11 cellular contexts compared by ENCODE assay signal in the genomic region with DNA sequence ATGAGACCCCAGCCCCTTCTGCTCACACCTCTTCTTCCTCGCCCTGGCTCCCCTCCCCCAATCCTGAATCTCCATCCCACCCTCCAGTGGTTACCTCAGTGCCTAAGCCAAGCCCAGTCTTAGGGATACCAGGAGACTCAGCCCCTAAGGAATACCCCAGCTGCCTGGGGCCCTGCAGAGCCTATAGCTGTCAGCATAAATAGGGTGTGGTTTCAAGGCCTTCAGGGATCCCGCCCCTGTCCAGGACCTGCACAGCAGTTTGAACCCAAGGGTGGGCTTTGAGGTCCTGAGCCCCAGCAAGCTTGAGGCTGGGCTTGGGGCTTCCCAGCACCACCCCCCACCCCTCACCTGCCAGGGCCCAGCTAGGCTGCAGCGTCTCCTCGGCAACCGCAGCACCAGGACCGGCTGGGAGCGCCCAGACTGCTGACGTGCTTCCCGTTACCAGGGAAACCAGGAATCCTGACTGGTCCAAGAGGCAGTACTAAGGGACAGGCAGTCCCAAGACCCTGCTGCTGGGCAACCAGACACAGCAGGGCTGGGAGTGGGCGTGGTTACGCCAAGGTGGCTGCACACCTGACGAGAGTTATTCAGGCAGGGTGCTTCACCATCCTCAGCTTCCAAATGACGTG. TPM values are rescaled to one million over a fixed set of nuclear protein-coding genes. Genes with fewer than 3 reads are reported as not detected.
A peak's percentile ranks its signal among the peaks of the same experiment; 100 is the strongest.
DNase-seq lines count a peak whose midpoint lies in the region; ATAC-seq and TF ChIP-seq lines count a peak whose summit lies in the region.
"Had no signal": no experiment of that assay in that cellular context is flagged by ENCODE, and none has a peak within 500 bp of the region (broad histone marks: within the 10 kb centered on the region; RNA-seq: fewer than 3 reads in every experiment).

No MANE protein-coding gene starts in this region.

- no peak for TF ChIP-seq CTCF in GM23338 (conservative IDR thresholded peaks at IDR 0.05; ENCODE audit: low read depth in 2 of 2)
- TF ChIP-seq CTCF in progenitor cell of endocrine pancreas (IDR thresholded peaks at IDR 0.05; ENCODE audit: unreplicated experiment): no peak
- TF ChIP-seq CTCF in left ventricle myocardium inferior (IDR thresholded peaks at IDR 0.05; ENCODE audit: borderline replicate concordance): no peak

- DNase-seq in GM23338 (ENCODE audit: low spot score) (peak; percentile 97), T-cell (peak in 1 of 34 experiments; percentile 23), hippocampal formation (lab: John Stamatoyannopoulos, UW) (peak; percentile 39 to 42), posterior vena cava (ENCODE audit: low spot score) (peak; percentile 77), AML-193 (lab: John Stamatoyannopoulos, UW) (no peak), progenitor cell of endocrine pancreas (ENCODE audit: low spot score, unreplicated experiment) (no peak), SIG-M5 (lab: John Stamatoyannopoulos, UW) (no peak), left ventricle myocardium inferior (no peak)
- DNase-seq: amniotic stem cell; NCI-H1048; stimulated activated CD4-positive, alpha-beta T cell treated with anti-CD3 and anti-CD28 coated beads, Interleukin-2, amount 100 ng/mL, for 48 hours had no signal

- no peaks in the 10 kb centered on the region for H3F3A ChIP-seq in GM23338 (replicated peaks; ENCODE audit: low read depth)

- H3K4me3 Mint-ChIP-seq in GM23338: no peak overlapping the region
- H3K4me3 Mint-ChIP-seq in T-cell: peak overlapping the region; percentile 7 to 92 (median 78)
- no peak overlapping the region for H3K4me3 Mint-ChIP-seq in progenitor cell of endocrine pancreas (ENCODE audit: low read depth)

- peaks cover 16% of the 10 kb centered on the region for H3K4me1 Mint-ChIP-seq in GM23338
- H3K4me1 Mint-ChIP-seq in T-cell: peaks cover 87 to 90% (median 88%) of the 10 kb centered on the region in 3 donors
- no peaks in the 10 kb centered on the region for H3K4me1 Mint-ChIP-seq in progenitor cell of endocrine pancreas (ENCODE audit: low read depth)

- H3K27ac ChIP-seq in GM23338 (ENCODE audit: low read depth) (no peak overlapping the region), left ventricle myocardium inferior (replicated peaks) (no peak overlapping the region)

- peak overlapping the region; percentile 65; the same call in 1 of the 2 replicates for H3K4me2 ChIP-seq in GM23338

- peaks cover 11% of the 10 kb centered on the region for H3K27me3 Mint-ChIP-seq in GM23338 (ENCODE audit: insufficient read depth, low read depth, poor library complexity)
- H3K27me3 Mint-ChIP-seq in T-cell: no peaks in the 10 kb centered on the region
- H3K27me3 Mint-ChIP-seq in progenitor cell of endocrine pancreas: no peaks in the 10 kb centered on the region

- H3K27me3 ChIP-seq in GM23338 (ENCODE audit: insufficient read depth): no peaks in the 10 kb centered on the region
- no peaks in the 10 kb centered on the region for H3K27me3 ChIP-seq in left ventricle myocardium inferior (ENCODE audit: low read depth)

- no peak overlapping the region for H3K27ac Mint-ChIP-seq in GM23338
- peak overlapping the region; percentile 96 to 99 for H3K27ac Mint-ChIP-seq in T-cell
- no peak overlapping the region for H3K27ac Mint-ChIP-seq in progenitor cell of endocrine pancreas

- H4K20me1 ChIP-seq in GM23338 (replicated peaks; ENCODE audit: insufficient read depth): no peaks in the 10 kb centered on the region

- H3K4me3 ChIP-seq in GM23338 (peak overlapping the region; percentile 35; the same call in 1 of the 2 replicates), left ventricle myocardium inferior (no peak overlapping the region)

- H3K9me3 Mint-ChIP-seq in GM23338 (no peaks in the 10 kb centered on the region), T-cell (no peaks in the 10 kb centered on the region), progenitor cell of endocrine pancreas (ENCODE audit: low read depth) (no peaks in the 10 kb centered on the region)

- CTCF ChIA-PET in T-cell (lab: Charles Lee): interaction anchor here (0.8 to 2.8 kb wide), 3 partner anchors 14 to 26 kb away, joined by 3 to 8 read pairs (median 7); partner anchors contain the start of gene APBB1 (in 1 of the 2)

- H3K4me1 ChIP-seq in GM23338 (ENCODE audit: insufficient read depth) (peaks cover 5% of the 10 kb centered on the region; the same call in 1 of the 2 replicates), left ventricle myocardium inferior (peaks cover 7% of the 10 kb centered on the region)

- H3K9me2 ChIP-seq in GM23338 (ENCODE audit: insufficient read depth): no peaks in the 10 kb centered on the region

- ATAC-seq in GM23338 (peak; percentile 96), T-cell (replicated peaks in 1 of 4) (no peak)

- H3K36me3 ChIP-seq in GM23338 (ENCODE audit: insufficient read depth): no peaks in the 10 kb centered on the region
- H3K36me3 ChIP-seq in left ventricle myocardium inferior: peaks cover 56% of the 10 kb centered on the region

- intact Hi-C loops in posterior vena cava (cut with DNase I): no loop called here
- intact Hi-C loops in left ventricle myocardium inferior (cut with micrococcal nuclease): no loop called here

- no peaks in the 10 kb centered on the region for H3K79me2 ChIP-seq in GM23338 (replicated peaks; ENCODE audit: insufficient read depth)

- POLR2A ChIA-PET in T-cell (lab: Charles Lee): interaction anchor here in 1 of 2 donors (1.0 to 1.8 kb wide), 2 partner anchors 9 to 14 kb away, joined by 3 to 5 read pairs; partner anchors contain the start of gene APBB1

- H2AFZ ChIP-seq in GM23338: no peak overlapping the region

- no peaks in the 10 kb centered on the region for H3K9me3 ChIP-seq in left ventricle myocardium inferior (replicated peaks)

- H3K36me3 Mint-ChIP-seq in GM23338 (ENCODE audit: low read depth): no peaks in the 10 kb centered on the region; the same call in 2 of the 3 replicates
- H3K36me3 Mint-ChIP-seq in T-cell: peaks cover 26% of the 10 kb centered on the region
- peaks cover 16% of the 10 kb centered on the region for H3K36me3 Mint-ChIP-seq in progenitor cell of endocrine pancreas (ENCODE audit: insufficient read depth)

TF ChIP-seq in GM23338, 12 proteins besides CTCF, POLR2A, EP300 and RAD21 (continues in another document):
- no peak for TF ChIP-seq EZH2 (IDR thresholded peaks at IDR 0.05; ENCODE audit: low read depth, unreplicated experiment)
- TF ChIP-seq CREB1 (CRISPR knock-in tag; IDR thresholded peaks at IDR 0.05; ENCODE audit: low read depth): peak; percentile 46; the same call in 1 of the 2 replicates

RNA-seq across cellular contexts. Expression of gene APBB1, which starts 13.7 kb away (rescaled TPM):
- total RNA-seq in GM23338 (2014; rRNA removed; shearing (Covaris generic)): 24.7 and 26.6 TPM in 2 replicates
- 10.6 and 12.1 TPM in 2 replicates for polyA plus RNA-seq in GM23338 (2016; fragmentation: Nextera tagmentation; extraction: Ambion mirVana)
- total RNA-seq in T-cell: 100 to 1,000 TPM in 3 of 5 donors, 10 to 100 TPM in 2; 71.3 to 152 (median 106) TPM
- 10 to 100 TPM; 43.6 to 65.3 TPM for total RNA-seq in posterior vena cava
- total RNA-seq in progenitor cell of endocrine pancreas: 64.2 and 71.4 TPM in 2 replicates
- 75.5 TPM for total RNA-seq in left ventricle myocardium inferior

RNA-seq across cellular contexts. Expression of gene SMPD1, which starts 14.9 kb away (rescaled TPM):
- 0.70 and 0.76 TPM in 2 replicates for total RNA-seq in GM23338 (2014; rRNA removed; shearing (Covaris generic))
- polyA plus RNA-seq in GM23338 (2016; fragmentation: Nextera tagmentation; extraction: Ambion mirVana): 0.92 and 0.97 TPM in 2 replicates
- total RNA-seq in T-cell (10 to 100 TPM; 33.5 to 58.3 (median 38.3) TPM), posterior vena cava (10 to 100 TPM; 35.4 to 51.6 TPM), progenitor cell of endocrine pancreas (25.5 and 27.8 TPM in 2 replicates), left ventricle myocardium inferior (49.7 TPM)

RNA-seq across cellular contexts. Expression of gene HPX, which starts 35.6 kb away (rescaled TPM):
- total RNA-seq in GM23338 (2014; rRNA removed; shearing (Covaris generic)): 0.50 and 0.63 TPM in 2 replicates
- 0.47 and 0.71 TPM in 2 replicates for polyA plus RNA-seq in GM23338 (2016; fragmentation: Nextera tagmentation; extraction: Ambion mirVana)
- total RNA-seq in T-cell (1 to 10 TPM; 1.2 to 5.5 (median 2.5) TPM), posterior vena cava (1 to 10 TPM; 1.2 to 1.7 TPM), progenitor cell of endocrine pancreas (2.5 and 6.1 TPM in 2 replicates), left ventricle myocardium inferior (0.44 TPM)

Comparison
In these comparisons a context has a peak if more than half of its experiments do, and no peak if none do; other contexts are left out.
1. DNase-seq: peak in GM23338 (single experiment), hippocampal formation (2 of 2) and posterior vena cava (single experiment); none in AML-193 (0 of 2), progenitor cell of endocrine pancreas (single experiment), SIG-M5 (single experiment) and left ventricle myocardium inferior (single experiment).
2. H3K27ac Mint-ChIP-seq: peak in T-cell (2 of 2); none in GM23338 (single experiment) and progenitor cell of endocrine pancreas (single experiment).
3. H3K4me3 Mint-ChIP-seq: peak in T-cell (3 of 3); none in GM23338 (single experiment) and progenitor cell of endocrine pancreas (single experiment).
4. RNA of gene SMPD1, which starts 14.9 kb away (total RNA-seq): 35.4 to 51.6 TPM in posterior vena cava, 49.7 TPM in left ventricle myocardium inferior (single experiment), 33.5 to 58.3 TPM in T-cell and 25.5 to 27.8 TPM in progenitor cell of endocrine pancreas; 0.70 to 0.76 TPM in GM23338; every median in the first group is over 10 times any median in the second.